In genomic region chr18:49048361-49048760, GRCh38 we compare ENCODE assay signal across 18 cellular contexts.
DNase-seq lines count a peak whose midpoint lies in the region; ATAC-seq and TF ChIP-seq lines count a peak whose summit lies in the region.
"Had no signal": no experiment of that assay in that cellular context is flagged by ENCODE, and none has a peak within 500 bp of the region (broad histone marks: within the 10 kb centered on the region; RNA-seq: fewer than 3 reads in every experiment).

No MANE protein-coding gene starts in this region.

- H3K36me3 ChIP-seq in kidney epithelial cell (ENCODE audit: control insufficient read depth, insufficient read depth, low read length) (peaks cover 1% of the 10 kb centered on the region), sigmoid colon (peaks cover 0 to 8% (median 4%) of the 10 kb centered on the region in 4 donors)
- H3K36me3 ChIP-seq: ovary had no signal

- peaks cover 0 to 19% (median 11%) of the 10 kb centered on the region in 4 donors for H3K4me1 ChIP-seq in sigmoid colon

- H3K27me3 ChIP-seq in AG04450 (ENCODE audit: control insufficient read depth, insufficient read depth, low read length): no peaks in the 10 kb centered on the region
- no peaks in the 10 kb centered on the region for H3K27me3 ChIP-seq in kidney epithelial cell (ENCODE audit: control insufficient read depth, insufficient read depth, low read length)
- no peaks in the 10 kb centered on the region for H3K27me3 ChIP-seq in sigmoid colon
- H3K27me3 ChIP-seq: ovary had no signal

- no peaks in the 10 kb centered on the region for H3K9me3 ChIP-seq in AG04450 (ENCODE audit: control insufficient read depth, insufficient read depth, low read length)
- no peaks in the 10 kb centered on the region for H3K9me3 ChIP-seq in sigmoid colon
- H3K9me3 ChIP-seq: ovary had no signal

- CTCF ChIA-PET in AG04450 (lab: Charles Lee): interaction anchor here (0.7 to 2.3 kb wide), 3 partner anchors 7 to 190 kb away, joined by 3 to 5 read pairs (median 3); no protein-coding TSS in a partner anchor

- intact Hi-C loops in sigmoid colon (cut with DNase I): no loop called here

- no peak for ATAC-seq in HG02642 (IDR thresholded peaks at IDR 0.05; ENCODE audit: poor library complexity, unreplicated experiment)
- ATAC-seq in GM19035 (IDR thresholded peaks at IDR 0.05; ENCODE audit: unreplicated experiment): no peak
- ATAC-seq: K562 had no signal

- peak; percentile 58 for DNase-seq in AG04450 (ENCODE audit: low read depth, low spot score)
- peak; percentile 59 for DNase-seq in GM03348 (ENCODE audit: low spot score)
- peak; percentile 25 for DNase-seq in amniotic stem cell (lab: John Stamatoyannopoulos, UW)
- peak; percentile 54 for DNase-seq in kidney epithelial cell (ENCODE audit: low read depth)
- no peak for DNase-seq in sigmoid colon
- DNase-seq in activated gamma-delta T cell treated with Interleukin-2 at 50 U/mL for 16 hours: no peak
- DNase-seq: activated CD8-positive, alpha-beta memory T cell treated with anti-CD3 and anti-CD28 coated beads, Interleukin-2, amount 50 U/mL, for 4 hours; CD4-positive, CD25-positive, alpha-beta regulatory T cell; GOT3; midbrain; NCI-H1417 treated with DMSO at 0.1 percent for 48 hours; NCI-H510A treated with DMSO at 0.1 percent for 48 hours; ovary; PC-9; WERI-Rb-1 had no signal

- POLR2A ChIA-PET in AG04450 (lab: Yijun Ruan, JAX): interaction anchor here (0.6 to 0.7 kb wide), 2 partner anchors 47 to 51 kb away, joined by 3 to 4 read pairs; no protein-coding TSS in a partner anchor

- no peak for TF ChIP-seq CTCF in AG04450 (IDR thresholded peaks at IDR 0.05; ENCODE audit: low read depth, low read length)
- TF ChIP-seq CTCF in kidney epithelial cell (IDR thresholded peaks at IDR 0.05; ENCODE audit: insufficient read depth, low read length, poor library complexity, severe bottlenecking): no peak
- TF ChIP-seq CTCF in sigmoid colon (IDR thresholded peaks at IDR 0.05): no peak

- WGBS in sigmoid colon, 2 donors: 78 to 84% methylated on average over 5 of the region's 5 CpGs

- no peak for TF ChIP-seq EP300 in sigmoid colon (IDR thresholded peaks at IDR 0.05)

- no peak overlapping the region for H3K4me3 ChIP-seq in AG04450 (ENCODE audit: low read depth, low read length)
- no peak overlapping the region for H3K4me3 ChIP-seq in kidney epithelial cell (ENCODE audit: low read depth, low read length)
- no peak overlapping the region for H3K4me3 ChIP-seq in sigmoid colon
- H3K4me3 ChIP-seq: K562, ovary, PC-9 had no signal

- no peak for TF ChIP-seq POLR2A in sigmoid colon (IDR thresholded peaks at IDR 0.05)

- H3K27ac ChIP-seq in AG04450 (ENCODE audit: low read depth, low read length): peak overlapping the region; percentile 82
- H3K27ac ChIP-seq in sigmoid colon: no peak overlapping the region
- H3K27ac ChIP-seq: ovary, PC-9, WERI-Rb-1 had no signal

Comparison
In these comparisons a context has a peak if more than half of its experiments do, and no peak if none do; other contexts are left out.
1. DNase-seq: peak in AG04450 (single experiment), GM03348 (single experiment), amniotic stem cell (single experiment) and kidney epithelial cell (single experiment); none in sigmoid colon (single experiment) and activated gamma-delta T cell treated with Interleukin-2 at 50 U/mL for 16 hours (single experiment).